In the genomic region with DNA sequence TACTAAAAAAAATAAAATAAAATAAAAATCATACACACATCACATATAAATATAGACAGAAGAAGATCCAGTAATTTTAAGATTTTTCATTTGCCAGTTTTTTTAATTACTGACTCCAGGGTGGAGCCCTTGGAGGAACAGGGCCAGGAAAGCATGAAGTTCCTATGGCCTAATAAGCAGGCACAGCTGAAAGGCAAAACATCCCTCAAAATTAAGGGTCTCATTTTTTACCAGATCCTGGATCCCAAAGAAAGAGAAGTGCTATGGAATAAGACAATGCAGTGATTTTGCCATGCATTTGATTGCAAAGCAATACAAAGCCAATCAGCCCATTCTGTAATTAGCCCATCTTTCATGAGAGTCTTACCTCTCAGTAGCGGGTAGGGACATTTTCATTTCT, we compare ENCODE assay signal across 10 cellular contexts.
"Had no signal": no experiment of that assay in that cellular context is flagged by ENCODE, and none has a peak within 500 bp of the region (broad histone marks: within the 10 kb centered on the region; RNA-seq: fewer than 3 reads in every experiment).

No MANE protein-coding gene starts in this region.

- ATAC-seq: GM23338, HepG2 had no signal

- H3K27ac Mint-ChIP-seq: GM23338, H9, HFFc6, IgD-negative memory B cell had no signal

- H3K4me3 ChIP-seq: GM23338 had no signal

- H3K4me3 Mint-ChIP-seq: GM23338, H9, HFFc6, IgD-negative memory B cell had no signal

- DNase-seq: H9, HCEC 1CT, HFFc6, KG1 had no signal

- H3K27me3 Mint-ChIP-seq: IgD-negative memory B cell had no signal

- FAIRE-seq: H1, H54, HepG2 had no signal

- H2AFZ ChIP-seq: GM23338 had no signal

- H3K4me1 Mint-ChIP-seq: GM23338, H9, IgD-negative memory B cell had no signal

- H3K4me2 ChIP-seq: GM23338 had no signal

- H3K27ac ChIP-seq: HL-60 had no signal
